ENCODE assay signal across 16 cellular contexts in genomic region chr11:100629671-100630070, GRCh38. TPM values are rescaled to one million over a fixed set of nuclear protein-coding genes. Genes with fewer than 3 reads are reported as not detected.
DNase-seq lines count a peak whose midpoint lies in the region; ATAC-seq and TF ChIP-seq lines count a peak whose summit lies in the region.
"Had no signal": no experiment of that assay in that cellular context is flagged by ENCODE, and none has a peak within 500 bp of the region (broad histone marks: within the 10 kb centered on the region; RNA-seq: fewer than 3 reads in every experiment).

No MANE protein-coding gene starts in this region.

- H3K36me3 ChIP-seq in GM23338 (ENCODE audit: insufficient read depth) (no peaks in the 10 kb centered on the region), mesenchymal stem cell (ENCODE audit: control insufficient read depth in 1 of 2, insufficient read depth in 2 of 2, low read depth in 1 of 2, low read length in 2 of 2) (no peaks in the 10 kb centered on the region)
- H3K36me3 ChIP-seq: heart right ventricle had no signal

- H3F3A ChIP-seq in GM23338 (replicated peaks; ENCODE audit: low read depth): no peaks in the 10 kb centered on the region

- no peak overlapping the region for H2AFZ ChIP-seq in GM23338
- H2AFZ ChIP-seq in mesenchymal stem cell (ENCODE audit: low read depth, low read length): no peak overlapping the region

- no peaks in the 10 kb centered on the region for H3K27me3 ChIP-seq in GM23338 (ENCODE audit: insufficient read depth)
- no peaks in the 10 kb centered on the region for H3K27me3 ChIP-seq in mesenchymal stem cell (ENCODE audit: control insufficient read depth in 1 of 2, insufficient read depth in 1 of 2, low read length in 2 of 2)
- H3K27me3 ChIP-seq: heart right ventricle, testis had no signal

- H3K23ac ChIP-seq in mesenchymal stem cell (ENCODE audit: low read length in 2 of 2): no peak overlapping the region

- no peak overlapping the region for H2AK5ac ChIP-seq in mesenchymal stem cell (ENCODE audit: low read length, severe bottlenecking)

- H2BK120ac ChIP-seq in mesenchymal stem cell (ENCODE audit: low read depth, low read length): no peak overlapping the region

- H3K4me1 ChIP-seq in GM23338 (ENCODE audit: insufficient read depth) (no peaks in the 10 kb centered on the region), mesenchymal stem cell (ENCODE audit: control insufficient read depth, insufficient read depth, low read depth, low read length) (peaks cover 2% of the 10 kb centered on the region)

- H3K9ac ChIP-seq in mesenchymal stem cell (ENCODE audit: low read length): no peak overlapping the region

- H3K9me3 ChIP-seq in mesenchymal stem cell (ENCODE audit: control insufficient read depth, low read length): no peaks in the 10 kb centered on the region
- H3K9me3 ChIP-seq: heart right ventricle, testis had no signal

- H3K18ac ChIP-seq in mesenchymal stem cell (ENCODE audit: low read depth in 1 of 2, low read length in 2 of 2): no peak overlapping the region

- H2BK5ac ChIP-seq in mesenchymal stem cell (ENCODE audit: low read depth, low read length, poor library complexity, severe bottlenecking): no peak overlapping the region

- TF ChIP-seq CTCF in GM23338 (conservative IDR thresholded peaks at IDR 0.05; ENCODE audit: low read depth in 2 of 2): peak in 1 of 2 experiments; percentile 58; a peak in 2 of 4 replicates
- peak; percentile 14 for TF ChIP-seq CTCF in cardiac fibroblast (IDR thresholded peaks at IDR 0.05; ENCODE audit: low read depth, low read length)

- intact Hi-C loops in activated T-helper 1 cell treated with anti-CD3 and anti-CD28 coated beads, Interleukin-12 subunit alpha, Interleukin-12 subunit beta, Interleukin-2, Interleukin-4 antibody, amounts not matched to agents 30 ng/mL and 10 ng/mL and 1 ng/mL, durations not matched to agents 14 hours and 24 hours and 36 hours (cut with micrococcal nuclease): no loop called here

- H3K4ac ChIP-seq in mesenchymal stem cell (ENCODE audit: low read depth in 1 of 2, low read length in 2 of 2): no peak overlapping the region

- H2BK15ac ChIP-seq in mesenchymal stem cell (ENCODE audit: low read depth, poor library complexity, severe bottlenecking): no peak overlapping the region

- H3K27me3 Mint-ChIP-seq in GM23338 (ENCODE audit: insufficient read depth, low read depth, poor library complexity): no peaks in the 10 kb centered on the region
- H3K27me3 Mint-ChIP-seq in activated T-helper 1 cell treated with anti-CD3 and anti-CD28 coated beads, Interleukin-12 subunit alpha, Interleukin-12 subunit beta, Interleukin-2, Interleukin-4 antibody, amounts not matched to agents 30 ng/mL and 10 ng/mL and 1 ng/mL, durations not matched to agents 14 hours and 24 hours and 36 hours (ENCODE audit: insufficient read depth): no peaks in the 10 kb centered on the region
- H3K27me3 Mint-ChIP-seq: activated naive CD4-positive, alpha-beta T cell treated with anti-CD3 and anti-CD28 coated beads, Interleukin-2, amount 50 U/mL, for 24 hours; naive thymus-derived CD4-positive, alpha-beta T cell had no signal

- H3K4me3 ChIP-seq in GM23338 (no peak overlapping the region), cardiac fibroblast (replicated peaks in 1 of 2; ENCODE audit: low read depth in 2 of 2, low read length in 2 of 2) (no peak overlapping the region), mesenchymal stem cell (ENCODE audit: insufficient read depth in 1 of 2, low read depth in 1 of 2, low read length in 2 of 2) (no peak overlapping the region)
- H3K4me3 ChIP-seq: heart right ventricle, testis had no signal

- no peak overlapping the region for H4K91ac ChIP-seq in mesenchymal stem cell (ENCODE audit: low read length)

- H3K4me3 Mint-ChIP-seq in GM23338: no peak overlapping the region
- no peak overlapping the region for H3K4me3 Mint-ChIP-seq in activated T-helper 1 cell treated with anti-CD3 and anti-CD28 coated beads, Interleukin-12 subunit alpha, Interleukin-12 subunit beta, Interleukin-2, Interleukin-4 antibody, amounts not matched to agents 30 ng/mL and 10 ng/mL and 1 ng/mL, durations not matched to agents 14 hours and 24 hours and 36 hours
- H3K4me3 Mint-ChIP-seq: activated naive CD4-positive, alpha-beta T cell treated with anti-CD3 and anti-CD28 coated beads, Interleukin-2, amount 50 U/mL, for 24 hours; B cell; naive thymus-derived CD4-positive, alpha-beta T cell had no signal

- H3K4me1 Mint-ChIP-seq in GM23338: peaks cover 6% of the 10 kb centered on the region; the same call in 2 of the 3 replicates
- no peaks in the 10 kb centered on the region for H3K4me1 Mint-ChIP-seq in activated T-helper 1 cell treated with anti-CD3 and anti-CD28 coated beads, Interleukin-12 subunit alpha, Interleukin-12 subunit beta, Interleukin-2, Interleukin-4 antibody, amounts not matched to agents 30 ng/mL and 10 ng/mL and 1 ng/mL, durations not matched to agents 14 hours and 24 hours and 36 hours (ENCODE audit: low read depth)
- H3K4me1 Mint-ChIP-seq: activated naive CD4-positive, alpha-beta T cell treated with anti-CD3 and anti-CD28 coated beads, Interleukin-2, amount 50 U/mL, for 24 hours; B cell; naive thymus-derived CD4-positive, alpha-beta T cell had no signal

- WGBS in mesenchymal stem cell: 29% methylated on average over 1 of the region's 1 CpG

- H3K9me2 ChIP-seq in GM23338 (ENCODE audit: insufficient read depth): 0 out of 2 replicates have a peak, but pooled peaks cover 3% of the 10 kb centered on the region

- H3K27ac ChIP-seq in GM23338 (ENCODE audit: low read depth): no peak overlapping the region
- H3K27ac ChIP-seq in mesenchymal stem cell (ENCODE audit: low read length, poor library complexity, severe bottlenecking): no peak overlapping the region
- H3K27ac ChIP-seq: heart right ventricle, testis had no signal

- H3K4me2 ChIP-seq in GM23338 (no peak overlapping the region), mesenchymal stem cell (ENCODE audit: low read length, poor library complexity, severe bottlenecking) (no peak overlapping the region)

- no peak overlapping the region; the same call in 1 of the 2 replicates for H3K27ac Mint-ChIP-seq in GM23338
- H3K27ac Mint-ChIP-seq in activated T-helper 1 cell treated with anti-CD3 and anti-CD28 coated beads, Interleukin-12 subunit alpha, Interleukin-12 subunit beta, Interleukin-2, Interleukin-4 antibody, amounts not matched to agents 30 ng/mL and 10 ng/mL and 1 ng/mL, durations not matched to agents 14 hours and 24 hours and 36 hours: no peak overlapping the region
- H3K27ac Mint-ChIP-seq: activated naive CD4-positive, alpha-beta T cell treated with anti-CD3 and anti-CD28 coated beads, Interleukin-2, amount 50 U/mL, for 24 hours; B cell; naive thymus-derived CD4-positive, alpha-beta T cell had no signal

- peaks cover under 1% of the 10 kb centered on the region; the same call in 2 of the 3 replicates for H3K36me3 Mint-ChIP-seq in GM23338 (ENCODE audit: low read depth)
- H3K36me3 Mint-ChIP-seq in activated T-helper 1 cell treated with anti-CD3 and anti-CD28 coated beads, Interleukin-12 subunit alpha, Interleukin-12 subunit beta, Interleukin-2, Interleukin-4 antibody, amounts not matched to agents 30 ng/mL and 10 ng/mL and 1 ng/mL, durations not matched to agents 14 hours and 24 hours and 36 hours (ENCODE audit: low read depth): no peaks in the 10 kb centered on the region
- H3K36me3 Mint-ChIP-seq: activated naive CD4-positive, alpha-beta T cell treated with anti-CD3 and anti-CD28 coated beads, Interleukin-2, amount 50 U/mL, for 24 hours had no signal

- no peak for DNase-seq in GM23338 (ENCODE audit: low spot score)
- DNase-seq in LoVo (ENCODE audit: low spot score): peak; percentile 11
- DNase-seq in cardiac fibroblast (ENCODE audit: low read depth in 2 of 2): peak in 1 of 2 donors; percentile 59
- peak; percentile 61 for DNase-seq in mesenchymal stem cell
- DNase-seq in activated T-helper 1 cell treated with anti-CD3 and anti-CD28 coated beads, Interleukin-12 subunit alpha, Interleukin-12 subunit beta, Interleukin-2, Interleukin-4 antibody, amounts not matched to agents 30 ng/mL and 10 ng/mL and 1 ng/mL, durations not matched to agents 14 hours and 24 hours and 36 hours (ENCODE audit: low spot score): no peak
- no peak for DNase-seq in stimulated activated CD4-positive, alpha-beta T cell treated with anti-CD3 and anti-CD28 coated beads, Interleukin-4, amount 100 ng/mL, for 4 hours
- no peak for DNase-seq in activated CD4-positive, alpha-beta T cell treated with anti-CD3 and anti-CD28 coated beads, Interleukin-2, amount 50 U/mL, for 4 hours
- DNase-seq: DMS79; heart right ventricle; naive thymus-derived CD4-positive, alpha-beta T cell; NCI-H1105; NCI-H2171 treated with DMSO at 0.1 percent for 48 hours; stimulated activated CD4-positive, alpha-beta T cell treated with anti-CD3 and anti-CD28 coated beads, Interleukin-1b, Interleukin-23, amount 100 ng/mL, for 48 hours; testis had no signal

- H3K9me3 Mint-ChIP-seq in GM23338: peaks cover 3% of the 10 kb centered on the region
- H3K9me3 Mint-ChIP-seq in activated T-helper 1 cell treated with anti-CD3 and anti-CD28 coated beads, Interleukin-12 subunit alpha, Interleukin-12 subunit beta, Interleukin-2, Interleukin-4 antibody, amounts not matched to agents 30 ng/mL and 10 ng/mL and 1 ng/mL, durations not matched to agents 14 hours and 24 hours and 36 hours: peaks cover 3% of the 10 kb centered on the region

- ATAC-seq in GM23338: peak; percentile 52
- ATAC-seq: naive thymus-derived CD4-positive, alpha-beta T cell had no signal

- H4K8ac ChIP-seq in mesenchymal stem cell (ENCODE audit: low read length): no peak overlapping the region

- no peaks in the 10 kb centered on the region for H4K20me1 ChIP-seq in GM23338 (replicated peaks; ENCODE audit: insufficient read depth)

- H3K79me2 ChIP-seq in GM23338 (replicated peaks; ENCODE audit: insufficient read depth): no peaks in the 10 kb centered on the region

- no peaks in the 10 kb centered on the region for H3K79me1 ChIP-seq in mesenchymal stem cell (replicated peaks; ENCODE audit: low read length, poor library complexity, severe bottlenecking)

- no peak overlapping the region for H3K14ac ChIP-seq in mesenchymal stem cell (ENCODE audit: low read length in 2 of 2)

- no peak overlapping the region for H2BK12ac ChIP-seq in mesenchymal stem cell (ENCODE audit: low read length in 2 of 2)

TF ChIP-seq in GM23338, 12 proteins besides CTCF, POLR2A, EP300 and RAD21:
- TF ChIP-seq JUNB (IDR thresholded peaks at IDR 0.05; ENCODE audit: unreplicated experiment): no peak
- no peak for TF ChIP-seq CREB1 (CRISPR knock-in tag; IDR thresholded peaks at IDR 0.05; ENCODE audit: low read depth)
- TF ChIP-seq EZH2phosphoT487 (IDR thresholded peaks at IDR 0.05; ENCODE audit: unreplicated experiment): no peak

RNA-seq across cellular contexts. Expression of gene ARHGAP42, which starts 57.4 kb away (rescaled TPM):
- 32.2 and 35.7 TPM in 2 replicates for total RNA-seq in GM23338 (2014; rRNA removed; shearing (Covaris generic))
- 23.5 and 23.7 TPM in 2 replicates for polyA plus RNA-seq in GM23338 (2016; fragmentation: Nextera tagmentation; extraction: Ambion mirVana)
- polyA plus RNA-seq in mesenchymal stem cell (2013, experiment 1 of 2): 13.3 TPM
- 15.6 TPM for polyA plus RNA-seq in mesenchymal stem cell (2013, experiment 2 of 2)
- 0.10 and 0.24 TPM in 2 replicates for total RNA-seq in activated T-helper 1 cell treated with anti-CD3 and anti-CD28 coated beads, Interleukin-12 subunit alpha, Interleukin-12 subunit beta, Interleukin-2, Interleukin-4 antibody, amounts not matched to agents 30 ng/mL and 10 ng/mL and 1 ng/mL, durations not matched to agents 14 hours and 24 hours and 36 hours
- polyA plus RNA-seq: naive thymus-derived CD4-positive, alpha-beta T cell had no signal

Comparison
In these comparisons a context has a peak if more than half of its experiments do, and no peak if none do; other contexts are left out.
1. DNase-seq: peak in LoVo (single experiment) and mesenchymal stem cell (single experiment); none in GM23338 (single experiment), activated T-helper 1 cell treated with anti-CD3 and anti-CD28 coated beads, Interleukin-12 subunit alpha, Interleukin-12 subunit beta, Interleukin-2, Interleukin-4 antibody, amounts not matched to agents 30 ng/mL and 10 ng/mL and 1 ng/mL, durations not matched to agents 14 hours and 24 hours and 36 hours (single experiment), stimulated activated CD4-positive, alpha-beta T cell treated with anti-CD3 and anti-CD28 coated beads, Interleukin-4, amount 100 ng/mL, for 4 hours (0 of 2) and activated CD4-positive, alpha-beta T cell treated with anti-CD3 and anti-CD28 coated beads, Interleukin-2, amount 50 U/mL, for 4 hours (0 of 2).
2. RNA of gene ARHGAP42, which starts 57.4 kb away (total RNA-seq): 32.2 to 35.7 TPM in GM23338; 0.10 to 0.24 TPM in activated T-helper 1 cell treated with anti-CD3 and anti-CD28 coated beads, Interleukin-12 subunit alpha, Interleukin-12 subunit beta, Interleukin-2, Interleukin-4 antibody, amounts not matched to agents 30 ng/mL and 10 ng/mL and 1 ng/mL, durations not matched to agents 14 hours and 24 hours and 36 hours; every median in the first group is over 10 times any median in the second.